ENCODE assay signal across 23 cellular contexts in the genomic region with DNA sequence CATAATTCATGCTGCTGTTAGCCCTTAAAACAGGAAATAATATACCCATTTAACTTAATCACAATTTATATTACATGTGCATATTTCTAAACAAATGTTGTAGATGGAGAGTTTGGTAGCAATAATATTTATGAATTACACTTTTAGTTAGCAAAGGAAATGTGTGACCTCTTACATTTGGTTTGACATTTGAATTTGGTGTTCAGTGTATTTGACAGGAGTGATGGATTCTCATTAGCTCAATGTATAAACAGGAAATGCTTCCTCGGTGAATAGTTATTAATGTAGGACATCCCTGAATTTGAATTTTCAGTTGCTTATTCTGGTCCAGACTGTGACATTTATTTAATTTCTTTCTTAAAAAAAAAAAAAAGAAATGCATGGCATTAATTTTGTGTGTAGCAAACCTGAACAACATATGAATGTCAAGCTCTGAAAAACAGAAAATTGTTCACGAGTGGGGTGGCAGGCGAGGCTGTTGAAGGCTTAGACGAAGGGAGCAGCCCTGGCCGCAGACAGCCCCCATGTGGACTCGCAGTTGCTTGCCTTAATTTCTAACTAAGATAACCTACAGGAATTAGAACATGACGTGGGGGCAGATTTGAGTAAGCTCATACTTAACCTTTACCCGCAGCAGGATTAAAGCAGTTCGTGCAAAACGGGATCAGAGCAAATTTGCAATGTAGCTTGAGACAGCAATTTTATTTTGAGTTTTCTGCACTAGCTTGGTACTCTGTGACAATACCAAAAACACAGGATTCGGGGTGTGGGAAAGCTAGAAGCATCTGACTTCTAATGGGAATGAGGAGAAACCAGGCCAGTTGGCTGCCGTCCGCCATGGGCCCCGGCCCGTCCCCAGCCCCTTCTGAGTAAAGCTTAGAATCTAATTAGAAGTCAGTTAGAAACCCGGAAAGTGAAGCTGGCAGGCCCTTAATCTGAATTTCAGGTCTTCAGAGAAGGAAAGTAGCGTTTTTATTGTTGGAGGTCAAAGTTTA.
A peak's percentile ranks its signal among the peaks of the same experiment; 100 is the strongest.
DNase-seq lines count a peak whose midpoint lies in the region; ATAC-seq and TF ChIP-seq lines count a peak whose summit lies in the region.
"Had no signal": no experiment of that assay in that cellular context is flagged by ENCODE, and none has a peak within 500 bp of the region (broad histone marks: within the 10 kb centered on the region; RNA-seq: fewer than 3 reads in every experiment).

No MANE protein-coding gene starts in this region.

- DNase-seq in H4 (ENCODE audit: low spot score) (peak; percentile 9), SW480 (ENCODE audit: low spot score) (peak; percentile 87), mesenchymal stem cell (peak; percentile 74), transverse colon (no peak), endodermal cell (no peak), sigmoid colon (no peak)
- DNase-seq: activated CD4-positive, alpha-beta memory T cell treated with anti-CD3 and anti-CD28 coated beads for 36 hours; activated T-cell treated with anti-CD3 and anti-CD28 coated beads for 4 hours; adrenal gland; dermis blood vessel endothelial cell; foreskin melanocyte; H7; hypothalamus; islet precursor cell; lower lobe of right lung; NCI-H1436; NCI-H69; T-helper 1 cell had no signal

- H3K18ac ChIP-seq in mesenchymal stem cell (ENCODE audit: low read depth in 1 of 2, low read length in 2 of 2), result peak overlapping the region; percentile 67 to 81

- no peak overlapping the region for H4K8ac ChIP-seq in mesenchymal stem cell (ENCODE audit: low read length)

- H3K27me3 Mint-ChIP-seq in endodermal cell (ENCODE audit: insufficient read depth), result no peaks in the 10 kb centered on the region

- 35% methylated on average over 15 of the region's 17 CpGs for WGBS in mesenchymal stem cell
- 67 to 72% methylated on average over 10 to 17 of the region's 17 CpGs for WGBS in transverse colon (ENCODE audit: low coverage in 1 of 2), 2 donors
- 88 to 89% methylated on average over 15 to 17 of the region's 17 CpGs for WGBS in endodermal cell (ENCODE audit: insufficient coverage in 1 of 2, insufficient read length in 1 of 2), 2 experiments
- 57 to 80% methylated on average over 17 of the region's 17 CpGs for WGBS in sigmoid colon, 2 donors

- H3K4me3 Mint-ChIP-seq in endodermal cell, result no peak overlapping the region
- H3K4me3 Mint-ChIP-seq: activated CD4-positive, alpha-beta memory T cell treated with anti-CD3 and anti-CD28 coated beads for 36 hours; stimulated activated effector memory CD8-positive, alpha-beta T cell treated with anti-CD3 and anti-CD28 coated beads, Interleukin-12 subunit alpha, Interleukin-12 subunit beta, amount 100 ng/mL, for 72 hours had no signal

- TF ChIP-seq CTCF in transverse colon (IDR thresholded peaks at IDR 0.05), result no peak
- TF ChIP-seq CTCF in endodermal cell (conservative IDR thresholded peaks at IDR 0.05), result no peak
- no peak for TF ChIP-seq CTCF in sigmoid colon (IDR thresholded peaks at IDR 0.05)

- H3K4me1 Mint-ChIP-seq in endodermal cell, result peaks cover 9% of the 10 kb centered on the region
- H3K4me1 Mint-ChIP-seq: stimulated activated effector memory CD8-positive, alpha-beta T cell treated with anti-CD3 and anti-CD28 coated beads, Interleukin-12 subunit alpha, Interleukin-12 subunit beta, amount 100 ng/mL, for 72 hours had no signal

- H3K79me1 ChIP-seq in mesenchymal stem cell (replicated peaks; ENCODE audit: low read length, poor library complexity, severe bottlenecking), result no peaks in the 10 kb centered on the region

- in situ Hi-C loops in transverse colon (cut with MboI; ENCODE audit: low pct_ligation_motif_present in 1 of 4, low pct_unique_long_range_greater_than_20kb in 1 of 4, low sequenced_read_pairs in 3 of 4), result no loop called here

- no peak overlapping the region for H3K4me2 ChIP-seq in mesenchymal stem cell (ENCODE audit: low read length, poor library complexity, severe bottlenecking)

- peak overlapping the region in 1 of 2 experiments; percentile 78 for H3K4ac ChIP-seq in mesenchymal stem cell (ENCODE audit: low read depth in 1 of 2, low read length in 2 of 2)

- H2BK120ac ChIP-seq in mesenchymal stem cell (ENCODE audit: low read depth, low read length), result no peak overlapping the region

- H2AFZ ChIP-seq in mesenchymal stem cell (ENCODE audit: low read depth, low read length), result no peak overlapping the region

- H3K27ac Mint-ChIP-seq in endodermal cell, result no peak overlapping the region
- H3K27ac Mint-ChIP-seq: activated CD4-positive, alpha-beta memory T cell treated with anti-CD3 and anti-CD28 coated beads for 36 hours; stimulated activated effector memory CD8-positive, alpha-beta T cell treated with anti-CD3 and anti-CD28 coated beads, Interleukin-12 subunit alpha, Interleukin-12 subunit beta, amount 100 ng/mL, for 72 hours had no signal

- no peak overlapping the region for H2BK15ac ChIP-seq in mesenchymal stem cell (ENCODE audit: low read depth, poor library complexity, severe bottlenecking)

- intact Hi-C loops in transverse colon (cut with DNase I; ENCODE audit: low total_unique reads), result no loop called here
- intact Hi-C loops in sigmoid colon (cut with DNase I), result no loop called here

- H2BK12ac ChIP-seq in mesenchymal stem cell (ENCODE audit: low read length in 2 of 2), result no peak overlapping the region

- H3K27me3 ChIP-seq in mesenchymal stem cell (ENCODE audit: control insufficient read depth in 1 of 2, insufficient read depth in 1 of 2, low read length in 2 of 2) (no peaks in the 10 kb centered on the region), transverse colon (no peaks in the 10 kb centered on the region), endodermal cell (ENCODE audit: control insufficient read depth, insufficient read depth, low read length, poor library complexity, severe bottlenecking) (no peaks in the 10 kb centered on the region), sigmoid colon (no peaks in the 10 kb centered on the region)
- H3K27me3 ChIP-seq: adrenal gland, right atrium auricular region had no signal

- no peak overlapping the region for H3K9ac ChIP-seq in mesenchymal stem cell (ENCODE audit: low read length)
- no peak overlapping the region for H3K9ac ChIP-seq in endodermal cell (ENCODE audit: extremely low read depth, low read length, poor library complexity, severe bottlenecking)

- H3K36me3 ChIP-seq in mesenchymal stem cell (ENCODE audit: control insufficient read depth in 1 of 2, insufficient read depth in 2 of 2, low read depth in 1 of 2, low read length in 2 of 2) (no peaks in the 10 kb centered on the region), transverse colon (no peaks in the 10 kb centered on the region), endodermal cell (ENCODE audit: control insufficient read depth, insufficient read depth, low read length) (no peaks in the 10 kb centered on the region), sigmoid colon (no peaks in the 10 kb centered on the region)
- H3K36me3 ChIP-seq: adrenal gland, cardiac muscle cell, lower lobe of right lung, right atrium auricular region, thoracic aorta had no signal

- H3K4me1 ChIP-seq in mesenchymal stem cell (ENCODE audit: control insufficient read depth, insufficient read depth, low read depth, low read length), result peaks cover 12% of the 10 kb centered on the region
- H3K4me1 ChIP-seq in transverse colon, result peaks cover 0 to 13% (median 0%) of the 10 kb centered on the region in 4 donors
- no peaks in the 10 kb centered on the region for H3K4me1 ChIP-seq in endodermal cell (ENCODE audit: control insufficient read depth, insufficient read depth, low read length)
- H3K4me1 ChIP-seq in sigmoid colon, result peaks cover 0 to 22% (median 7%) of the 10 kb centered on the region in 4 donors
- H3K4me1 ChIP-seq: adrenal gland, lower lobe of right lung, right atrium auricular region had no signal

- H3K36me3 Mint-ChIP-seq in endodermal cell (ENCODE audit: low read depth), result no peaks in the 10 kb centered on the region
- H3K36me3 Mint-ChIP-seq: activated CD4-positive, alpha-beta memory T cell treated with anti-CD3 and anti-CD28 coated beads for 36 hours; stimulated activated effector memory CD8-positive, alpha-beta T cell treated with anti-CD3 and anti-CD28 coated beads, Interleukin-12 subunit alpha, Interleukin-12 subunit beta, amount 100 ng/mL, for 72 hours had no signal

- H3K9me3 ChIP-seq in mesenchymal stem cell (ENCODE audit: control insufficient read depth, low read length) (no peaks in the 10 kb centered on the region), transverse colon (peaks cover 0 to 5% of the 10 kb centered on the region in 2 donors), endodermal cell (ENCODE audit: control insufficient read depth, low read length) (peaks cover 13% of the 10 kb centered on the region), sigmoid colon (no peaks in the 10 kb centered on the region)
- H3K9me3 ChIP-seq: adrenal gland, right atrium auricular region, thoracic aorta had no signal

- no peak overlapping the region for H3K4me3 ChIP-seq in mesenchymal stem cell (ENCODE audit: insufficient read depth in 1 of 2, low read depth in 1 of 2, low read length in 2 of 2)
- H3K4me3 ChIP-seq in transverse colon, result no peak overlapping the region
- H3K4me3 ChIP-seq in endodermal cell (ENCODE audit: low read length), result no peak overlapping the region
- H3K4me3 ChIP-seq in sigmoid colon, result no peak overlapping the region
- H3K4me3 ChIP-seq: adrenal gland, cardiac muscle cell, lower lobe of right lung, right atrium auricular region, thoracic aorta had no signal

- TF ChIP-seq EP300 in transverse colon (IDR thresholded peaks at IDR 0.05; ENCODE audit: low read depth) (no peak), sigmoid colon (IDR thresholded peaks at IDR 0.05) (no peak)

- H3K27ac ChIP-seq in mesenchymal stem cell (ENCODE audit: low read length, poor library complexity, severe bottlenecking) (no peak overlapping the region), transverse colon (peak overlapping the region; percentile 12 to 60 (median 28)), endodermal cell (ENCODE audit: low read depth, low read length) (no peak overlapping the region), sigmoid colon (no peak overlapping the region)
- H3K27ac ChIP-seq: adrenal gland, cardiac muscle cell, lower lobe of right lung, right atrium auricular region had no signal

- H4K91ac ChIP-seq in mesenchymal stem cell (ENCODE audit: low read length), result no peak overlapping the region

- H3K9me3 Mint-ChIP-seq in endodermal cell, result peaks cover 10% of the 10 kb centered on the region

- H3K14ac ChIP-seq in mesenchymal stem cell (ENCODE audit: low read length in 2 of 2), result no peak overlapping the region

- no peak for TF ChIP-seq POLR2A in transverse colon (IDR thresholded peaks at IDR 0.05)
- TF ChIP-seq POLR2A in sigmoid colon (IDR thresholded peaks at IDR 0.05), result no peak

- H2BK5ac ChIP-seq in mesenchymal stem cell (ENCODE audit: low read depth, low read length, poor library complexity, severe bottlenecking), result no peak overlapping the region

- H3K23ac ChIP-seq in mesenchymal stem cell (ENCODE audit: low read length in 2 of 2), result no peak overlapping the region

- ATAC-seq in HG03196 (IDR thresholded peaks at IDR 0.05; ENCODE audit: unreplicated experiment), result no peak
- ATAC-seq: lower lobe of right lung; stimulated activated effector memory CD8-positive, alpha-beta T cell treated with anti-CD3 and anti-CD28 coated beads, Interleukin-12 subunit alpha, Interleukin-12 subunit beta, amount 100 ng/mL, for 72 hours had no signal

- H2AK5ac ChIP-seq in mesenchymal stem cell (ENCODE audit: low read length, severe bottlenecking), result no peak overlapping the region

Comparison
In these comparisons a context has a peak if more than half of its experiments do, and no peak if none do; other contexts are left out.
1. DNase-seq: peak in H4 (single experiment), SW480 (single experiment) and mesenchymal stem cell (single experiment); none in transverse colon (single experiment), endodermal cell (single experiment) and sigmoid colon (single experiment).
2. H3K27ac ChIP-seq: peak in transverse colon (4 of 4); none in mesenchymal stem cell (single experiment), endodermal cell (single experiment) and sigmoid colon (0 of 4).